20 cellular contexts compared by ENCODE assay signal in the genomic region with DNA sequence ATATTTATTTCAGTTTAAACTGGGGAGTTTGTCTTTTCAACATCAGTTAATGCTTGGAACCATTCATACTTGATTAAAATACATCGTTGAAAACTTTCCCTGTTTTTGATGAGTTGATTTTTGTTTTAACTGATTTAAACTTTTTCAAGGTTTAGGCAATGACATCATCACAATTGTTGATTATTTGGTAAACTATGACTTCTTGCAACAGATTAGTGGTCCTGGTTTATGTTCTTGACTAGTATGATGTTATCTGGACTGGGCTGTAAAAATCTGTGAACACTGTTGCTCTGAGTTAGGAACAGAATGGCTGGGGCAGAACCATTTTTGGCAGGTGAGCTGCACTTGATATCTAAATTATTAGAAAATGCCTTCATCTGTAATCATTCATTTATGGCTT. TPM values are rescaled to one million over a fixed set of nuclear protein-coding genes. Genes with fewer than 3 reads are reported as not detected.
DNase-seq lines count a peak whose midpoint lies in the region; ATAC-seq and TF ChIP-seq lines count a peak whose summit lies in the region.
"Had no signal": no experiment of that assay in that cellular context is flagged by ENCODE, and none has a peak within 500 bp of the region (broad histone marks: within the 10 kb centered on the region; RNA-seq: fewer than 3 reads in every experiment).

Gene ZC2HC1B, plus strand, starts transcription at position 241 of the 400 bp plus-strand sequence. Its CDS starts 66 bp downstream, at position 307.

- H2BK5ac ChIP-seq in H9 (ENCODE audit: insufficient read length, low read length): no peak within 1 kb of the TSS
- no peak within 1 kb of the TSS for H2BK5ac ChIP-seq in mesenchymal stem cell (ENCODE audit: low read depth, low read length, poor library complexity, severe bottlenecking)

- H3K23ac ChIP-seq in H9 (ENCODE audit: insufficient read length, low read depth, low read length) (no peak within 1 kb of the TSS), mesenchymal stem cell (ENCODE audit: low read length in 2 of 2) (no peak within 1 kb of the TSS)

- DNase-seq in H9: no peak
- DNase-seq in mesenchymal stem cell: peak; percentile 9
- no peak for DNase-seq in stomach
- no peak for DNase-seq in RWPE1 (ENCODE audit: low spot score)
- DNase-seq in dedifferentiated amniotic fluid mesenchymal stem cell (ENCODE audit: extremely low spot score): no peak
- DNase-seq: BE2C, DMS79 treated with DMSO at 0.1 percent for 48 hours, HCEC 1CT, NCI-H1105, NCI-H146, NCI-H2029 treated with DMSO at 0.1 percent for 48 hours, NCI-H226, NCI-H510A treated with DMSO at 0.1 percent for 48 hours, NCI-H748 treated with DMSO at 0.1 percent for 48 hours had no signal

- H3K18ac ChIP-seq in H9 (ENCODE audit: insufficient read length, low read depth, low read length) (no peak within 1 kb of the TSS), mesenchymal stem cell (ENCODE audit: low read depth in 1 of 2, low read length in 2 of 2) (no peak within 1 kb of the TSS)

- H3K14ac ChIP-seq in H9 (ENCODE audit: insufficient read depth, low read length): no peak within 1 kb of the TSS
- H3K14ac ChIP-seq in mesenchymal stem cell (ENCODE audit: low read length in 2 of 2): no peak within 1 kb of the TSS

- no peaks in the 10 kb centered on the region for H3K4me1 ChIP-seq in H9 (ENCODE audit: insufficient read depth, low read length)
- peaks cover 9% of the 10 kb centered on the region for H3K4me1 ChIP-seq in OCI-LY3 (ENCODE audit: low read length)
- H3K4me1 ChIP-seq in mesenchymal stem cell (ENCODE audit: control insufficient read depth, insufficient read depth, low read depth, low read length): no peaks in the 10 kb centered on the region
- peaks cover 0 to 17% (median 0%) of the 10 kb centered on the region in 4 donors for H3K4me1 ChIP-seq in stomach
- H3K4me1 ChIP-seq: BE2C had no signal

- peaks cover 0 to 5% of the 10 kb centered on the region in 2 experiments; a peak in 2 of 5 replicates for H3K9me3 Mint-ChIP-seq in H9

- H3K9me3 ChIP-seq in H9 (ENCODE audit: control insufficient read depth, low read depth, low read length): no peaks in the 10 kb centered on the region
- no peaks in the 10 kb centered on the region for H3K9me3 ChIP-seq in OCI-LY3 (ENCODE audit: insufficient read depth, low read length)
- H3K9me3 ChIP-seq in mesenchymal stem cell (ENCODE audit: control insufficient read depth, low read length): no peaks in the 10 kb centered on the region
- no peaks in the 10 kb centered on the region for H3K9me3 ChIP-seq in stomach
- H3K9me3 ChIP-seq: BE2C had no signal

- H3K36me3 ChIP-seq in OCI-LY3 (replicated peaks; ENCODE audit: low read depth, low read length) (peaks cover 46% of the 10 kb centered on the region), mesenchymal stem cell (ENCODE audit: control insufficient read depth in 1 of 2, insufficient read depth in 2 of 2, low read depth in 1 of 2, low read length in 2 of 2) (peaks cover 20 to 68% of the 10 kb centered on the region in 2 experiments), stomach (peaks cover 27 to 70% (median 66%) of the 10 kb centered on the region in 4 donors)

- H3K4me1 Mint-ChIP-seq in H9: peaks cover 10 to 11% of the 10 kb centered on the region in 2 experiments

- no peaks in the 10 kb centered on the region for H3K79me1 ChIP-seq in H9 (ENCODE audit: insufficient read depth, low read depth, low read length, poor library complexity, severe bottlenecking)
- peaks cover 3% of the 10 kb centered on the region for H3K79me1 ChIP-seq in mesenchymal stem cell (replicated peaks; ENCODE audit: low read length, poor library complexity, severe bottlenecking)

- 0 out of 7 replicates have a peak within 1 kb of the TSS, but pooled peaks of 1 of the 3 experiments have one; percentile 10 for H3K27ac Mint-ChIP-seq in H9
- H3K27ac Mint-ChIP-seq: GM23338 had no signal

- no peak within 1 kb of the TSS for H3K4me3 Mint-ChIP-seq in H9
- H3K4me3 Mint-ChIP-seq: GM23338 had no signal

- H3K79me2 ChIP-seq in H9 (ENCODE audit: insufficient read depth, low read length): no peaks in the 10 kb centered on the region
- H3K79me2 ChIP-seq in OCI-LY3 (ENCODE audit: low read length): no peaks in the 10 kb centered on the region

- H3K23me2 ChIP-seq in H9 (ENCODE audit: insufficient read length, low read depth, low read length, poor library complexity, severe bottlenecking): no peaks in the 10 kb centered on the region

- ATAC-seq in GM21619 (IDR thresholded peaks at IDR 0.05; ENCODE audit: unreplicated experiment): no peak
- ATAC-seq: GM23338, Panc1 had no signal

- H4K91ac ChIP-seq in H9 (ENCODE audit: insufficient read length, low read depth, low read length) (no peak within 1 kb of the TSS), mesenchymal stem cell (ENCODE audit: low read length) (no peak within 1 kb of the TSS)

- TF ChIP-seq CTCF in H9 (conservative IDR thresholded peaks at IDR 0.05) (no peak), OCI-LY3 (IDR thresholded peaks at IDR 0.05; ENCODE audit: low read depth, low read length) (no peak), stomach (IDR thresholded peaks at IDR 0.05) (no peak), RWPE1 (conservative IDR thresholded peaks at IDR 0.05; ENCODE audit: low read depth) (no peak)

- H2AK5ac ChIP-seq in H9 (ENCODE audit: insufficient read length, low read length) (no peak within 1 kb of the TSS), mesenchymal stem cell (ENCODE audit: low read length, severe bottlenecking) (no peak within 1 kb of the TSS)

- no peak within 1 kb of the TSS for H3T11ph ChIP-seq in H9 (ENCODE audit: low read length)

- H3K27me3 ChIP-seq in H9 (ENCODE audit: insufficient read depth, low read length) (no peaks in the 10 kb centered on the region), OCI-LY3 (ENCODE audit: low read depth, low read length) (no peaks in the 10 kb centered on the region), mesenchymal stem cell (ENCODE audit: control insufficient read depth in 1 of 2, insufficient read depth in 1 of 2, low read length in 2 of 2) (no peaks in the 10 kb centered on the region), stomach (no peaks in the 10 kb centered on the region)
- H3K27me3 ChIP-seq: BE2C had no signal

- H3K4me3 ChIP-seq in OCI-LY3 (ENCODE audit: low read length) (no peak within 1 kb of the TSS), mesenchymal stem cell (ENCODE audit: insufficient read depth in 1 of 2, low read depth in 1 of 2, low read length in 2 of 2) (no peak within 1 kb of the TSS), stomach (no peak within 1 kb of the TSS)
- H3K4me3 ChIP-seq: GM23338 had no signal

- H2BK20ac ChIP-seq in H9 (ENCODE audit: low read depth, low read length, poor library complexity, severe bottlenecking): no peak within 1 kb of the TSS

- no peaks in the 10 kb centered on the region for H3K27me3 Mint-ChIP-seq in H9 (ENCODE audit: low read depth)

- CTCF ChIA-PET in RWPE1 (lab: Yijun Ruan, JAX): interaction anchor here (0.7 to 1.8 kb wide), 2 partner anchors 21 to 82 kb away, joined by 3 to 4 read pairs; partner anchors contain the start of gene LTV1

- H3K9ac ChIP-seq in H9 (ENCODE audit: extremely low read depth, insufficient read length, low read length) (no peak within 1 kb of the TSS), OCI-LY3 (ENCODE audit: low read length) (no peak within 1 kb of the TSS), mesenchymal stem cell (ENCODE audit: low read length) (no peak within 1 kb of the TSS)

- no CpG with 5 or more reads among the region's 1 CpG for WGBS in H9 (ENCODE audit: extremely low coverage, insufficient read length, low lambda C conversion rate)
- no CpG with 5 or more reads among the region's 1 CpG for WGBS in mesenchymal stem cell
- WGBS in stomach, 5 donors: 56 to 85% (median 82%) methylated on average over 1 of the region's 1 CpG

- H3K4me2 ChIP-seq in H9 (ENCODE audit: insufficient read depth, insufficient read length, low read length) (no peak within 1 kb of the TSS), OCI-LY3 (ENCODE audit: low read length) (no peak within 1 kb of the TSS), mesenchymal stem cell (ENCODE audit: low read length, poor library complexity, severe bottlenecking) (no peak within 1 kb of the TSS)
- H3K4me2 ChIP-seq: GM23338 had no signal

- H3K4ac ChIP-seq in H9 (ENCODE audit: low read depth, low read length) (no peak within 1 kb of the TSS), mesenchymal stem cell (ENCODE audit: low read depth in 1 of 2, low read length in 2 of 2) (no peak within 1 kb of the TSS)

- H3K56ac ChIP-seq in H9 (ENCODE audit: insufficient read length, low read depth, low read length): no peak within 1 kb of the TSS

- TF ChIP-seq EP300 in stomach (IDR thresholded peaks at IDR 0.05): no peak

- H3K27ac ChIP-seq in H9 (ENCODE audit: insufficient read length, low read depth, low read length): no peak within 1 kb of the TSS
- H3K27ac ChIP-seq in OCI-LY3 (ENCODE audit: low read length): peak within 1 kb of the TSS; percentile 36
- H3K27ac ChIP-seq in mesenchymal stem cell (ENCODE audit: low read length, poor library complexity, severe bottlenecking): no peak within 1 kb of the TSS
- peak within 1 kb of the TSS in 3 of 5 donors; percentile 11 to 31 (median 21) for H3K27ac ChIP-seq in stomach
- no peak within 1 kb of the TSS for H3K27ac ChIP-seq in RWPE1

- peak within 1 kb of the TSS; percentile 47 for H4K5ac ChIP-seq in H9 (ENCODE audit: insufficient read length, low read depth, low read length)

- no peak within 1 kb of the TSS; the same call in 1 of the 2 replicates for H2BK15ac ChIP-seq in H9 (ENCODE audit: low read depth, low read length)
- no peak within 1 kb of the TSS for H2BK15ac ChIP-seq in mesenchymal stem cell (ENCODE audit: low read depth, poor library complexity, severe bottlenecking)

- H2BK120ac ChIP-seq in H9 (ENCODE audit: low read depth, low read length, poor library complexity, severe bottlenecking): no peak within 1 kb of the TSS
- H2BK120ac ChIP-seq in mesenchymal stem cell (ENCODE audit: low read depth, low read length): no peak within 1 kb of the TSS

- intact Hi-C loops in stomach (cut with DNase I; ENCODE audit: low total_unique reads): no loop called here

- POLR2A ChIA-PET in RWPE1 (lab: Yijun Ruan, JAX; ENCODE audit: low non-redundant PET): no interaction called here

- H4K8ac ChIP-seq in H9 (replicated peaks; ENCODE audit: insufficient read length, low read depth, low read length) (no peak within 1 kb of the TSS), mesenchymal stem cell (ENCODE audit: low read length) (no peak within 1 kb of the TSS)

- TF ChIP-seq POLR2A in stomach (IDR thresholded peaks at IDR 0.05): no peak

- H2BK12ac ChIP-seq in H9 (ENCODE audit: insufficient read length, low read depth, low read length): no peak within 1 kb of the TSS
- no peak within 1 kb of the TSS for H2BK12ac ChIP-seq in mesenchymal stem cell (ENCODE audit: low read length in 2 of 2)

- H4K20me1 ChIP-seq in H9 (ENCODE audit: control insufficient read depth, insufficient read depth, insufficient read length) (no peaks in the 10 kb centered on the region), OCI-LY3 (ENCODE audit: insufficient read depth, low read length) (no peaks in the 10 kb centered on the region)

- H2AFZ ChIP-seq in H9 (ENCODE audit: low read length): no peak within 1 kb of the TSS
- no peak within 1 kb of the TSS for H2AFZ ChIP-seq in OCI-LY3 (ENCODE audit: low read depth, low read length)
- no peak within 1 kb of the TSS for H2AFZ ChIP-seq in mesenchymal stem cell (ENCODE audit: low read depth, low read length)
- H2AFZ ChIP-seq: GM23338 had no signal

- peaks cover 14 to 63% (median 50%) of the 10 kb centered on the region in 3 experiments for H3K36me3 Mint-ChIP-seq in H9 (ENCODE audit: insufficient read depth in 1 of 3, low read depth in 3 of 3)

RNA-seq across cellular contexts. Expression of gene ZC2HC1B, which starts in this region (rescaled TPM):
- total RNA-seq in H9 (2021): not detected in 2 replicates
- polyA plus RNA-seq in mesenchymal stem cell (2013, experiment 1 of 2): 0.07 TPM
- polyA plus RNA-seq in mesenchymal stem cell (2013, experiment 2 of 2): 0.05 TPM
- 1 to 10 TPM in 1 of 5 donors, under 1 TPM in 1, not detected in 3; 0.92 to 1.8 TPM for total RNA-seq in stomach
- not detected for polyA plus RNA-seq in stomach
- total RNA-seq: A673, GM23338, HT1080 had no signal
- polyA plus RNA-seq: GM23338 had no signal

Comparison
In these comparisons a context has a peak if more than half of its experiments do, and no peak if none do; other contexts are left out.
1. H3K27ac ChIP-seq: peak in OCI-LY3 (single experiment) and stomach (3 of 5); none in H9 (single experiment), mesenchymal stem cell (single experiment) and RWPE1 (single experiment).